Comparison of ENCODE assay signal across 1 cellular context in the genomic region with DNA sequence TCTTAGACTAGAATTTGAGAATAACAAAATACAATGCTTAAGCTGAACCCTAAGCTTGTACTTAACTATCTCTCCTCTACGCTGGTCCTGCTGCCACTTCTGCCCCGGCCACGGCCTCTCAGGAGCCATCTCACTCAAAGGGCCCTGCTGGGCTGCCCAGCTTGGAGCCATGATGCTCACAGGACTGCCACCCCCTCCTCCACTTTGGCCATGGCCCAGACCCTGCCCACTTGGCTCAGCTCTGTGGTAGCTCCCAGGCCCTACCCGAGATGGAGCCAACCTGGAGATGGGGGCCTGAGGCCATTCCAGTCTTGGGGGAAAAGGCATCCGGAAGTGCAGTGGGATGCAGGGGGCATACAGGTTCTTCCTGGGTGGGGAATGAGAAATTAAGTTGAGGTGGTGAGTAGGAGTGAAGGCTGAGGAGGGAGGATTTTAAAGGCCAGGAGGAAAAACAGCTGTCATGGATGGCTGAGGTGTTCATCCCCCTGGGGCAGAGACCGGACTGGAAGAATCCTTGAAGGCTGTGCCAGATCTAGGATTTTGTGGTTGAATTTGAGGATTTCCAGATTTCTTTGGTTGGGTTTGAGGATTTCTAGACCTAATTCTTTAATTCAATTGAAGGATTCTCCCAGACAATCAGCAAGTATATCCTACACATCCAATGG.
TF ChIP-seq lines count a peak whose summit lies in the region.

No MANE protein-coding gene starts in this region.

TF ChIP-seq in GM12878, 131 proteins besides CTCF, POLR2A, EP300 and RAD21:
- TF ChIP-seq PBX3 (IDR thresholded peaks at IDR 0.05; ENCODE audit: insufficient replicate concordance, low read depth, low read length), result no peak
- TF ChIP-seq SP1 (IDR thresholded peaks at IDR 0.05; ENCODE audit: low read depth, low read length), result no peak
- TF ChIP-seq CHD1 (IDR thresholded peaks at IDR 0.05; ENCODE audit: low read depth, low read length), result 0 out of 2 replicates have a peak, but pooled peaks have one; percentile 25
- no peak for TF ChIP-seq TAF1 (IDR thresholded peaks at IDR 0.05; ENCODE audit: borderline replicate concordance, low read depth, low read length)
- TF ChIP-seq ZBED1 (IDR thresholded peaks at IDR 0.05; ENCODE audit: borderline replicate concordance), result no peak
- no peak for TF ChIP-seq HCFC1 (IDR thresholded peaks at IDR 0.05; ENCODE audit: low read length)
- 0 out of 2 replicates have a peak, but pooled peaks have one; percentile 22 for TF ChIP-seq YY1 (IDR thresholded peaks at IDR 0.05; ENCODE audit: low read depth, low read length)
- no peak for TF ChIP-seq PML (IDR thresholded peaks at IDR 0.05; ENCODE audit: low read length)
- TF ChIP-seq, protein P1, sequence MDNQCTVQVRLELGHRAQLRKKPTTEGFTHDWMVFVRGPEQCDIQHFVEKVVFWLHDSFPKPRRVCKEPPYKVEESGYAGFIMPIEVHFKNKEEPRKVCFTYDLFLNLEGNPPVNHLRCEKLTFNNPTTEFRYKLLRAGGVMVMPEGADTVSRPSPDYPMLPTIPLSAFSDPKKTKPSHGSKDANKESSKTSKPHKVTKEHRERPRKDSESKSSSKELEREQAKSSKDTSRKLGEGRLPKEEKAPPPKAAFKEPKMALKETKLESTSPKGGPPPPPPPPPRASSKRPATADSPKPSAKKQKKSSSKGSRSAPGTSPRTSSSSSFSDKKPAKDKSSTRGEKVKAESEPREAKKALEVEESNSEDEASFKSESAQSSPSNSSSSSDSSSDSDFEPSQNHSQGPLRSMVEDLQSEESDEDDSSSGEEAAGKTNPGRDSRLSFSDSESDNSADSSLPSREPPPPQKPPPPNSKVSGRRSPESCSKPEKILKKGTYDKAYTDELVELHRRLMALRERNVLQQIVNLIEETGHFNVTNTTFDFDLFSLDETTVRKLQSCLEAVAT (IDR thresholded peaks at IDR 0.05), result peak; percentile 75
- no peak for TF ChIP-seq NFYA (IDR thresholded peaks at IDR 0.05; ENCODE audit: borderline replicate concordance, low read depth, low read length)
- TF ChIP-seq RUNX3 (IDR thresholded peaks at IDR 0.05; ENCODE audit: low read length), result no peak
- TF ChIP-seq, protein P2, sequence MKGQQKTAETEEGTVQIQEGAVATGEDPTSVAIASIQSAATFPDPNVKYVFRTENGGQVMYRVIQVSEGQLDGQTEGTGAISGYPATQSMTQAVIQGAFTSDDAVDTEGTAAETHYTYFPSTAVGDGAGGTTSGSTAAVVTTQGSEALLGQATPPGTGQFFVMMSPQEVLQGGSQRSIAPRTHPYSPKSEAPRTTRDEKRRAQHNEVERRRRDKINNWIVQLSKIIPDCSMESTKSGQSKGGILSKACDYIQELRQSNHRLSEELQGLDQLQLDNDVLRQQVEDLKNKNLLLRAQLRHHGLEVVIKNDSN (IDR thresholded peaks at IDR 0.05; ENCODE audit: borderline replicate concordance, extremely low read length, insufficient read depth, low read depth, low read length), result no peak
- no peak for TF ChIP-seq BHLHE40 (IDR thresholded peaks at IDR 0.05; ENCODE audit: borderline replicate concordance in 1 of 2, low read depth in 2 of 2, low read length in 1 of 2)
- no peak for TF ChIP-seq ZNF384 (IDR thresholded peaks at IDR 0.05; ENCODE audit: borderline replicate concordance, low read depth, low read length)
- no peak for TF ChIP-seq ZNF622 (IDR thresholded peaks at IDR 0.05)
- TF ChIP-seq HDAC2 (IDR thresholded peaks at IDR 0.05), result no peak
- no peak for TF ChIP-seq NR2C1 (IDR thresholded peaks at IDR 0.05)
- TF ChIP-seq POLR2AphosphoS2 (IDR thresholded peaks at IDR 0.05; ENCODE audit: low read depth, low read length), result 0 out of 2 replicates have a peak, but pooled peaks have one; percentile 7
- 0 out of 4 replicates have a peak, but pooled peaks have one; percentile 6 for TF ChIP-seq IKZF2 (IDR thresholded peaks at IDR 0.05)
- TF ChIP-seq, protein P3, sequence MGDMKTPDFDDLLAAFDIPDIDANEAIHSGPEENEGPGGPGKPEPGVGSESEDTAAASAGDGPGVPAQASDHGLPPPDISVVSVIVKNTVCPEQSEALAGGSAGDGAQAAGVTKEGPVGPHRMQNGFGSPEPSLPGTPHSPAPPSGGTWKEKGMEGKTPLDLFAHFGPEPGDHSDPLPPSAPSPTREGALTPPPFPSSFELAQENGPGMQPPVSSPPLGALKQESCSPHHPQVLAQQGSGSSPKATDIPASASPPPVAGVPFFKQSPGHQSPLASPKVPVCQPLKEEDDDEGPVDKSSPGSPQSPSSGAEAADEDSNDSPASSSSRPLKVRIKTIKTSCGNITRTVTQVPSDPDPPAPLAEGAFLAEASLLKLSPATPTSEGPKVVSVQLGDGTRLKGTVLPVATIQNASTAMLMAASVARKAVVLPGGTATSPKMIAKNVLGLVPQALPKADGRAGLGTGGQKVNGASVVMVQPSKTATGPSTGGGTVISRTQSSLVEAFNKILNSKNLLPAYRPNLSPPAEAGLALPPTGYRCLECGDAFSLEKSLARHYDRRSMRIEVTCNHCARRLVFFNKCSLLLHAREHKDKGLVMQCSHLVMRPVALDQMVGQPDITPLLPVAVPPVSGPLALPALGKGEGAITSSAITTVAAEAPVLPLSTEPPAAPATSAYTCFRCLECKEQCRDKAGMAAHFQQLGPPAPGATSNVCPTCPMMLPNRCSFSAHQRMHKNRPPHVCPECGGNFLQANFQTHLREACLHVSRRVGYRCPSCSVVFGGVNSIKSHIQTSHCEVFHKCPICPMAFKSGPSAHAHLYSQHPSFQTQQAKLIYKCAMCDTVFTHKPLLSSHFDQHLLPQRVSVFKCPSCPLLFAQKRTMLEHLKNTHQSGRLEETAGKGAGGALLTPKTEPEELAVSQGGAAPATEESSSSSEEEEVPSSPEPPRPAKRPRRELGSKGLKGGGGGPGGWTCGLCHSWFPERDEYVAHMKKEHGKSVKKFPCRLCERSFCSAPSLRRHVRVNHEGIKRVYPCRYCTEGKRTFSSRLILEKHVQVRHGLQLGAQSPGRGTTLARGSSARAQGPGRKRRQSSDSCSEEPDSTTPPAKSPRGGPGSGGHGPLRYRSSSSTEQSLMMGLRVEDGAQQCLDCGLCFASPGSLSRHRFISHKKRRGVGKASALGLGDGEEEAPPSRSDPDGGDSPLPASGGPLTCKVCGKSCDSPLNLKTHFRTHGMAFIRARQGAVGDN (IDR thresholded peaks at IDR 0.05), result peak; percentile 21
- TF ChIP-seq FOXM1 (IDR thresholded peaks at IDR 0.05; ENCODE audit: low read depth, low read length), result no peak
- peak; percentile 20; the same call in 1 of the 2 replicates for TF ChIP-seq GATAD2B (conservative IDR thresholded peaks at IDR 0.05; ENCODE audit: low read depth)
- TF ChIP-seq MEF2B (IDR thresholded peaks at IDR 0.05; ENCODE audit: partially characterized antibody, poor library complexity, severe bottlenecking), result no peak
- TF ChIP-seq BMI1 (IDR thresholded peaks at IDR 0.05; ENCODE audit: borderline replicate concordance), result no peak
